ENCODE assay signal across 8 cellular contexts in genomic region chr13:21670883-21671792, GRCh38. TPM values are rescaled to one million over a fixed set of nuclear protein-coding genes. Genes with fewer than 3 reads are reported as not detected.
DNase-seq lines count a peak whose midpoint lies in the region; ATAC-seq and TF ChIP-seq lines count a peak whose summit lies in the region.

FGF9 (plus strand) TSS chr13:21671073; CDS start chr13:21671913, 840 bp downstream.

- DNase-seq in Daoy (ENCODE audit: low read depth), result peak; percentile 85
- peak; percentile 91 for DNase-seq in RPMI8226
- peak; percentile 70 for DNase-seq in activated gamma-delta T cell treated with Interleukin-2 at 50 U/mL for 16 hours
- DNase-seq in nucleus accumbens (lab: John Stamatoyannopoulos, UW), result peak in 50 of 56 donors; percentile 14 to 82 (median 44)
- no peak for DNase-seq in thoracic aorta (ENCODE audit: low spot score)

- 0 to 1% methylated on average over 2 to 13 of the region's 62 CpGs for WGBS in gastroesophageal sphincter (ENCODE audit: low coverage in 1 of 2), 2 donors

- H3K27me3 ChIP-seq in gastroesophageal sphincter (peaks cover 84% of the 10 kb centered on the region), thoracic aorta (replicated peaks; ENCODE audit: insufficient read depth) (peaks cover 14% of the 10 kb centered on the region)

- peak in 3 of 4 experiments; percentile 6 to 30 (median 18) for TF ChIP-seq CTCF in gastroesophageal sphincter (IDR thresholded peaks at IDR 0.05)
- TF ChIP-seq CTCF in thoracic aorta (IDR thresholded peaks at IDR 0.05), result no peak

- H3K9me3 ChIP-seq in gastroesophageal sphincter, result no peaks in the 10 kb centered on the region
- H3K9me3 ChIP-seq in thoracic aorta, result no peaks in the 10 kb centered on the region

- H3K27me3 Mint-ChIP-seq in IgD-negative memory B cell, result peaks cover 41% of the 10 kb centered on the region

- TF ChIP-seq EP300 in gastroesophageal sphincter (IDR thresholded peaks at IDR 0.05), result no peak

- peak within 1 kb of the TSS; percentile 76 to 90 (median 90) for H3K27ac Mint-ChIP-seq in IgD-negative memory B cell

- H3K9me3 Mint-ChIP-seq in IgD-negative memory B cell, result no peaks in the 10 kb centered on the region

- peak; percentile 76 for ATAC-seq in GM21528 (IDR thresholded peaks at IDR 0.05; ENCODE audit: low FRiP score, unreplicated experiment)
- ATAC-seq in gastroesophageal sphincter, result peak; percentile 86
- no peak for ATAC-seq in thoracic aorta (ENCODE audit: insufficient number of reproducible peaks, low FRiP score, low read depth)

- peaks cover 22 to 31% (median 22%) of the 10 kb centered on the region in 3 donors for H3K4me1 Mint-ChIP-seq in IgD-negative memory B cell

- H3K36me3 Mint-ChIP-seq in IgD-negative memory B cell, result peaks cover 3% of the 10 kb centered on the region

- peaks cover 0 to 72% (median 27%) of the 10 kb centered on the region in 3 donors for H3K4me1 ChIP-seq in gastroesophageal sphincter
- peaks cover 35 to 46% of the 10 kb centered on the region in 2 donors for H3K4me1 ChIP-seq in thoracic aorta (ENCODE audit: control insufficient read depth in 1 of 2, low read depth in 2 of 2)

- TF ChIP-seq POLR2A in gastroesophageal sphincter (IDR thresholded peaks at IDR 0.05), result peak in 1 of 2 donors; percentile 51

- peak within 1 kb of the TSS in 3 of 4 donors; percentile 52 to 80 (median 64) for H3K27ac ChIP-seq in gastroesophageal sphincter
- H3K27ac ChIP-seq in thoracic aorta, result no peak within 1 kb of the TSS

- H3K4me3 ChIP-seq in gastroesophageal sphincter, result peak within 1 kb of the TSS; percentile 48 to 66
- peak within 1 kb of the TSS; percentile 79 for H3K4me3 ChIP-seq in thoracic aorta

- H3K36me3 ChIP-seq in gastroesophageal sphincter (no peaks in the 10 kb centered on the region), thoracic aorta (no peaks in the 10 kb centered on the region)

- H3K4me3 Mint-ChIP-seq in IgD-negative memory B cell, result peak within 1 kb of the TSS; percentile 85 to 99 (median 96)

RNA-seq across cellular contexts. Expression of gene FGF9, which starts in this region (rescaled TPM):
- 0.60 and 0.74 TPM in 2 replicates for total RNA-seq in Daoy (2014; rRNA removed; shearing (Covaris generic))
- polyA plus RNA-seq in IgD-negative memory B cell, result 3.6 TPM
- total RNA-seq in gastroesophageal sphincter (1 to 10 TPM in 3 of 4 donors, under 1 TPM in 1; 0.13 to 2.1 (median 1.3) TPM), thoracic aorta (under 1 TPM in 1 of 2 donors, not detected in 1; 0.27 TPM)

Comparison
In these comparisons a context has a peak if more than half of its experiments do, and no peak if none do; other contexts are left out.
1. Peak in DNase-seq in Daoy; RNA of the gene not detected or under 1 TPM.
2. H3K27ac ChIP-seq: peak in gastroesophageal sphincter (3 of 4); none in thoracic aorta (0 of 2).